Comparison of ENCODE assay signal across 1 cellular context in the genomic region with DNA sequence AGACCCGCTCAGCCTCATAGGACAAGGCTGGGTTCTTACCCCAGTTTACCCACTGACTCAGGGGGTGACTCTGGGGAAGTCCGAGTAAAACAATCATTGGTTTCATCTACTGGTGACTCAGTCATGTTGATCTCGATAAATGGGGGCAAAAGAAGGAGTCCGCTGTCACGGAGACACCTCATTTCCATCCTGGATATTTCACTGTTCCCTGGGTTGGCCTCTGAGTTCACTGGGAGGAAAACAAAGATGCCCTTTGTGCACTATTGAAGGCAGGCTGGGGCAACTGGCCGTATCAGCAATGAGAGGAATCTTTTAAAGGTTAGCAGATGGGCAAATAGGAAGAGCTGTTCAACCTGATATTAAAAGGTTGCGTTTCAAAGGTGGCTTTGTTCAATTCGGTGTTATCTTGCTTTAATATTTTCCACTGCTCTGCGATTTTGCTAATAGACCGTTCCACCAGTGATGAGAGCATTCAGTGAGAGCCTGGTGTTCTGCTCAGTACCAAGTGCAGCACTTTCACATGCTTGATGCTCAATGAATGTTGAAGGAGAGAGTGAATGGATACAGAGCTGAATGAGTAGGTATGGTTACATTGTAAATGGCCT.
TF ChIP-seq lines count a peak whose summit lies in the region.

No MANE protein-coding gene starts in this region.

TF ChIP-seq in HepG2, 621 proteins besides CTCF, POLR2A, EP300 and RAD21 (continued from another document and continues in another):
- TF ChIP-seq, protein P1, sequence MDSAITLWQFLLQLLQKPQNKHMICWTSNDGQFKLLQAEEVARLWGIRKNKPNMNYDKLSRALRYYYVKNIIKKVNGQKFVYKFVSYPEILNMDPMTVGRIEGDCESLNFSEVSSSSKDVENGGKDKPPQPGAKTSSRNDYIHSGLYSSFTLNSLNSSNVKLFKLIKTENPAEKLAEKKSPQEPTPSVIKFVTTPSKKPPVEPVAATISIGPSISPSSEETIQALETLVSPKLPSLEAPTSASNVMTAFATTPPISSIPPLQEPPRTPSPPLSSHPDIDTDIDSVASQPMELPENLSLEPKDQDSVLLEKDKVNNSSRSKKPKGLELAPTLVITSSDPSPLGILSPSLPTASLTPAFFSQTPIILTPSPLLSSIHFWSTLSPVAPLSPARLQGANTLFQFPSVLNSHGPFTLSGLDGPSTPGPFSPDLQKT (CRISPR knock-in tag; IDR thresholded peaks at IDR 0.05; ENCODE audit: borderline replicate concordance) = no peak
- TF ChIP-seq ZNF431 (CRISPR knock-in tag; IDR thresholded peaks at IDR 0.05; ENCODE audit: borderline replicate concordance, low read depth) (no peak), TCF12 (IDR thresholded peaks at IDR 0.05) (no peak), TCF12 (CRISPR knock-in tag; IDR thresholded peaks at IDR 0.05) (0 out of 2 replicates have a peak, but pooled peaks have one; percentile 42), KDM4B (CRISPR knock-in tag; IDR thresholded peaks at IDR 0.05) (no peak), GTF2F1 (IDR thresholded peaks at IDR 0.05; ENCODE audit: low read length) (no peak), HNRNPL (IDR thresholded peaks at IDR 0.05; ENCODE audit: low read depth, low read length) (no peak), ZNF660 (CRISPR knock-in tag; IDR thresholded peaks at IDR 0.05; ENCODE audit: borderline replicate concordance, low read depth) (no peak), ZNF607 (CRISPR knock-in tag; IDR thresholded peaks at IDR 0.05; ENCODE audit: borderline replicate concordance) (no peak), ATF7 (IDR thresholded peaks at IDR 0.05) (no peak), ATF7 (CRISPR knock-in tag; IDR thresholded peaks at IDR 0.05) (no peak), ZNF781 (CRISPR knock-in tag; IDR thresholded peaks at IDR 0.05; ENCODE audit: borderline replicate concordance, not compliant biosample characterization) (peak; percentile 38), NFYB (CRISPR knock-in tag; IDR thresholded peaks at IDR 0.05) (peak; percentile 10; the same call in 1 of the 2 replicates), PHF5A (CRISPR knock-in tag; IDR thresholded peaks at IDR 0.05; ENCODE audit: low read depth, unreplicated experiment) (no peak), RNF2 (conservative IDR thresholded peaks at IDR 0.05; ENCODE audit: low read depth) (no peak), ZNF501 (CRISPR knock-in tag; IDR thresholded peaks at IDR 0.05) (no peak), ZNF713 (CRISPR knock-in tag; IDR thresholded peaks at IDR 0.05) (no peak), PAWR (CRISPR knock-in tag; IDR thresholded peaks at IDR 0.05; ENCODE audit: borderline replicate concordance) (no peak), ZNF839 (CRISPR knock-in tag; IDR thresholded peaks at IDR 0.05; ENCODE audit: borderline replicate concordance) (no peak), RAD51 (IDR thresholded peaks at IDR 0.05; ENCODE audit: borderline replicate concordance) (no peak), ZNF678 (CRISPR knock-in tag; IDR thresholded peaks at IDR 0.05) (no peak), GATA4 (IDR thresholded peaks at IDR 0.05; ENCODE audit: borderline replicate concordance, low read depth) (peak; percentile 91), ZNF546 (CRISPR knock-in tag; conservative IDR thresholded peaks at IDR 0.05) (no peak), NFIB (CRISPR knock-in tag; IDR thresholded peaks at IDR 0.05; ENCODE audit: borderline replicate concordance) (no peak), ZNF367 (CRISPR knock-in tag; IDR thresholded peaks at IDR 0.05; ENCODE audit: borderline replicate concordance) (no peak), KLF9 (CRISPR knock-in tag; IDR thresholded peaks at IDR 0.05; ENCODE audit: low read depth) (no peak), MBNL3 (CRISPR knock-in tag; conservative IDR thresholded peaks at IDR 0.05) (no peak), ZNF234 (CRISPR knock-in tag; conservative IDR thresholded peaks at IDR 0.05) (no peak), HNRNPLL (IDR thresholded peaks at IDR 0.05; ENCODE audit: low read depth, low read length, poor library complexity, severe bottlenecking) (no peak), DMAP1 (CRISPR knock-in tag; IDR thresholded peaks at IDR 0.05) (no peak; the same call in 1 of the 2 replicates), ZNF264 (CRISPR knock-in tag; IDR thresholded peaks at IDR 0.05) (0 out of 2 replicates have a peak, but pooled peaks have one; percentile 81), ZNF354B (CRISPR knock-in tag; IDR thresholded peaks at IDR 0.05) (no peak)
- TF ChIP-seq, protein P2, sequence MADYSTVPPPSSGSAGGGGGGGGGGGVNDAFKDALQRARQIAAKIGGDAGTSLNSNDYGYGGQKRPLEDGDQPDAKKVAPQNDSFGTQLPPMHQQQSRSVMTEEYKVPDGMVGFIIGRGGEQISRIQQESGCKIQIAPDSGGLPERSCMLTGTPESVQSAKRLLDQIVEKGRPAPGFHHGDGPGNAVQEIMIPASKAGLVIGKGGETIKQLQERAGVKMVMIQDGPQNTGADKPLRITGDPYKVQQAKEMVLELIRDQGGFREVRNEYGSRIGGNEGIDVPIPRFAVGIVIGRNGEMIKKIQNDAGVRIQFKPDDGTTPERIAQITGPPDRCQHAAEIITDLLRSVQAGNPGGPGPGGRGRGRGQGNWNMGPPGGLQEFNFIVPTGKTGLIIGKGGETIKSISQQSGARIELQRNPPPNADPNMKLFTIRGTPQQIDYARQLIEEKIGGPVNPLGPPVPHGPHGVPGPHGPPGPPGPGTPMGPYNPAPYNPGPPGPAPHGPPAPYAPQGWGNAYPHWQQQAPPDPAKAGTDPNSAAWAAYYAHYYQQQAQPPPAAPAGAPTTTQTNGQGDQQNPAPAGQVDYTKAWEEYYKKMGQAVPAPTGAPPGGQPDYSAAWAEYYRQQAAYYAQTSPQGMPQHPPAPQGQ (CRISPR knock-in tag; IDR thresholded peaks at IDR 0.05; ENCODE audit: borderline replicate concordance) = no peak
- TF ChIP-seq, protein P3, sequence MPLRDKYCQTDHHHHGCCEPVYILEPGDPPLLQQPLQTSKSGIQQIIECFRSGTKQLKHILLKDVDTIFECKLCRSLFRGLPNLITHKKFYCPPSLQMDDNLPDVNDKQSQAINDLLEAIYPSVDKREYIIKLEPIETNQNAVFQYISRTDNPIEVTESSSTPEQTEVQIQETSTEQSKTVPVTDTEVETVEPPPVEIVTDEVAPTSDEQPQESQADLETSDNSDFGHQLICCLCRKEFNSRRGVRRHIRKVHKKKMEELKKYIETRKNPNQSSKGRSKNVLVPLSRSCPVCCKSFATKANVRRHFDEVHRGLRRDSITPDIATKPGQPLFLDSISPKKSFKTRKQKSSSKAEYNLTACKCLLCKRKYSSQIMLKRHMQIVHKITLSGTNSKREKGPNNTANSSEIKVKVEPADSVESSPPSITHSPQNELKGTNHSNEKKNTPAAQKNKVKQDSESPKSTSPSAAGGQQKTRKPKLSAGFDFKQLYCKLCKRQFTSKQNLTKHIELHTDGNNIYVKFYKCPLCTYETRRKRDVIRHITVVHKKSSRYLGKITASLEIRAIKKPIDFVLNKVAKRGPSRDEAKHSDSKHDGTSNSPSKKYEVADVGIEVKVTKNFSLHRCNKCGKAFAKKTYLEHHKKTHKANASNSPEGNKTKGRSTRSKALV (CRISPR knock-in tag; IDR thresholded peaks at IDR 0.05) = peak; percentile 64; the same call in 1 of the 2 replicates
- TF ChIP-seq, protein P4, sequence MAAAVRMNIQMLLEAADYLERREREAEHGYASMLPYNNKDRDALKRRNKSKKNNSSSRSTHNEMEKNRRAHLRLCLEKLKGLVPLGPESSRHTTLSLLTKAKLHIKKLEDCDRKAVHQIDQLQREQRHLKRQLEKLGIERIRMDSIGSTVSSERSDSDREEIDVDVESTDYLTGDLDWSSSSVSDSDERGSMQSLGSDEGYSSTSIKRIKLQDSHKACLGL (CRISPR knock-in tag; IDR thresholded peaks at IDR 0.05) = no peak
- TF ChIP-seq, protein P5, sequence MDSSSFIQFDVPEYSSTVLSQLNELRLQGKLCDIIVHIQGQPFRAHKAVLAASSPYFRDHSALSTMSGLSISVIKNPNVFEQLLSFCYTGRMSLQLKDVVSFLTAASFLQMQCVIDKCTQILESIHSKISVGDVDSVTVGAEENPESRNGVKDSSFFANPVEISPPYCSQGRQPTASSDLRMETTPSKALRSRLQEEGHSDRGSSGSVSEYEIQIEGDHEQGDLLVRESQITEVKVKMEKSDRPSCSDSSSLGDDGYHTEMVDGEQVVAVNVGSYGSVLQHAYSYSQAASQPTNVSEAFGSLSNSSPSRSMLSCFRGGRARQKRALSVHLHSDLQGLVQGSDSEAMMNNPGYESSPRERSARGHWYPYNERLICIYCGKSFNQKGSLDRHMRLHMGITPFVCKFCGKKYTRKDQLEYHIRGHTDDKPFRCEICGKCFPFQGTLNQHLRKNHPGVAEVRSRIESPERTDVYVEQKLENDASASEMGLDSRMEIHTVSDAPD (CRISPR knock-in tag; IDR thresholded peaks at IDR 0.05) = no peak; the same call in 1 of the 2 replicates
- TF ChIP-seq, protein P6, sequence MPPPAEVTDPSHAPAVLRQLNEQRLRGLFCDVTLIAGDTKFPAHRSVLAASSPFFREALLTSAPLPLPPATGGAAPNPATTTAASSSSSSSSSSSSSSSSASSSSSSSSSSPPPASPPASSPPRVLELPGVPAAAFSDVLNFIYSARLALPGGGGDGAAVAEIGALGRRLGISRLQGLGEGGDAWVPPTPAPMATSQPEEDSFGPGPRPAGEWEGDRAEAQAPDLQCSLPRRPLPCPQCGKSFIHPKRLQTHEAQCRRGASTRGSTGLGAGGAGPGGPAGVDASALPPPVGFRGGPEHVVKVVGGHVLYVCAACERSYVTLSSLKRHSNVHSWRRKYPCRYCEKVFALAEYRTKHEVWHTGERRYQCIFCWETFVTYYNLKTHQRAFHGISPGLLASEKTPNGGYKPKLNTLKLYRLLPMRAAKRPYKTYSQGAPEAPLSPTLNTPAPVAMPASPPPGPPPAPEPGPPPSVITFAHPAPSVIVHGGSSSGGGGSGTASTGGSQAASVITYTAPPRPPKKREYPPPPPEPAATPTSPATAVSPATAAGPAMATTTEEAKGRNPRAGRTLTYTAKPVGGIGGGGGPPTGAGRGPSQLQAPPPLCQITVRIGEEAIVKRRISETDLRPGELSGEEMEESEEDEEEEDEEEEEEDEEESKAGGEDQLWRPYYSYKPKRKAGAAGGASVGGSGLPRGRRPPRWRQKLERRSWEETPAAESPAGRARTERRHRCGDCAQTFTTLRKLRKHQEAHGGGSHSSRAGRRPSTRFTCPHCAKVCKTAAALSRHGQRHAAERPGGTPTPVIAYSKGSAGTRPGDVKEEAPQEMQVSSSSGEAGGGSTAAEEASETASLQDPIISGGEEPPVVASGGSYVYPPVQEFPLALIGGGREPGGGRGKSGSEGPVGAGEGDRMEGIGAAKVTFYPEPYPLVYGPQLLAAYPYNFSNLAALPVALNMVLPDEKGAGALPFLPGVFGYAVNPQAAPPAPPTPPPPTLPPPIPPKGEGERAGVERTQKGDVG (CRISPR knock-in tag; IDR thresholded peaks at IDR 0.05; ENCODE audit: borderline replicate concordance) = no peak
- TF ChIP-seq, protein P7, sequence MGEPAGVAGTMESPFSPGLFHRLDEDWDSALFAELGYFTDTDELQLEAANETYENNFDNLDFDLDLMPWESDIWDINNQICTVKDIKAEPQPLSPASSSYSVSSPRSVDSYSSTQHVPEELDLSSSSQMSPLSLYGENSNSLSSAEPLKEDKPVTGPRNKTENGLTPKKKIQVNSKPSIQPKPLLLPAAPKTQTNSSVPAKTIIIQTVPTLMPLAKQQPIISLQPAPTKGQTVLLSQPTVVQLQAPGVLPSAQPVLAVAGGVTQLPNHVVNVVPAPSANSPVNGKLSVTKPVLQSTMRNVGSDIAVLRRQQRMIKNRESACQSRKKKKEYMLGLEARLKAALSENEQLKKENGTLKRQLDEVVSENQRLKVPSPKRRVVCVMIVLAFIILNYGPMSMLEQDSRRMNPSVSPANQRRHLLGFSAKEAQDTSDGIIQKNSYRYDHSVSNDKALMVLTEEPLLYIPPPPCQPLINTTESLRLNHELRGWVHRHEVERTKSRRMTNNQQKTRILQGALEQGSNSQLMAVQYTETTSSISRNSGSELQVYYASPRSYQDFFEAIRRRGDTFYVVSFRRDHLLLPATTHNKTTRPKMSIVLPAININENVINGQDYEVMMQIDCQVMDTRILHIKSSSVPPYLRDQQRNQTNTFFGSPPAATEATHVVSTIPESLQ (CRISPR knock-in tag; conservative IDR thresholded peaks at IDR 0.05) = no peak
- TF ChIP-seq, protein P8, sequence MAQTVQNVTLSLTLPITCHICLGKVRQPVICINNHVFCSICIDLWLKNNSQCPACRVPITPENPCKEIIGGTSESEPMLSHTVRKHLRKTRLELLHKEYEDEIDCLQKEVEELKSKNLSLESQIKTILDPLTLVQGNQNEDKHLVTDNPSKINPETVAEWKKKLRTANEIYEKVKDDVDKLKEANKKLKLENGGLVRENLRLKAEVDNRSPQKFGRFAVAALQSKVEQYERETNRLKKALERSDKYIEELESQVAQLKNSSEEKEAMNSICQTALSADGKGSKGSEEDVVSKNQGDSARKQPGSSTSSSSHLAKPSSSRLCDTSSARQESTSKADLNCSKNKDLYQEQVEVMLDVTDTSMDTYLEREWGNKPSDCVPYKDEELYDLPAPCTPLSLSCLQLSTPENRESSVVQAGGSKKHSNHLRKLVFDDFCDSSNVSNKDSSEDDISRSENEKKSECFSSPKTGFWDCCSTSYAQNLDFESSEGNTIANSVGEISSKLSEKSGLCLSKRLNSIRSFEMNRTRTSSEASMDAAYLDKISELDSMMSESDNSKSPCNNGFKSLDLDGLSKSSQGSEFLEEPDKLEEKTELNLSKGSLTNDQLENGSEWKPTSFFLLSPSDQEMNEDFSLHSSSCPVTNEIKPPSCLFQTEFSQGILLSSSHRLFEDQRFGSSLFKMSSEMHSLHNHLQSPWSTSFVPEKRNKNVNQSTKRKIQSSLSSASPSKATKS (CRISPR knock-in tag; IDR thresholded peaks at IDR 0.05) = no peak
- TF ChIP-seq, protein P9, sequence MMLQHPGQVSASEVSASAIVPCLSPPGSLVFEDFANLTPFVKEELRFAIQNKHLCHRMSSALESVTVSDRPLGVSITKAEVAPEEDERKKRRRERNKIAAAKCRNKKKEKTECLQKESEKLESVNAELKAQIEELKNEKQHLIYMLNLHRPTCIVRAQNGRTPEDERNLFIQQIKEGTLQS (CRISPR knock-in tag; IDR thresholded peaks at IDR 0.05) = peak; percentile 79
- TF ChIP-seq, protein P10, sequence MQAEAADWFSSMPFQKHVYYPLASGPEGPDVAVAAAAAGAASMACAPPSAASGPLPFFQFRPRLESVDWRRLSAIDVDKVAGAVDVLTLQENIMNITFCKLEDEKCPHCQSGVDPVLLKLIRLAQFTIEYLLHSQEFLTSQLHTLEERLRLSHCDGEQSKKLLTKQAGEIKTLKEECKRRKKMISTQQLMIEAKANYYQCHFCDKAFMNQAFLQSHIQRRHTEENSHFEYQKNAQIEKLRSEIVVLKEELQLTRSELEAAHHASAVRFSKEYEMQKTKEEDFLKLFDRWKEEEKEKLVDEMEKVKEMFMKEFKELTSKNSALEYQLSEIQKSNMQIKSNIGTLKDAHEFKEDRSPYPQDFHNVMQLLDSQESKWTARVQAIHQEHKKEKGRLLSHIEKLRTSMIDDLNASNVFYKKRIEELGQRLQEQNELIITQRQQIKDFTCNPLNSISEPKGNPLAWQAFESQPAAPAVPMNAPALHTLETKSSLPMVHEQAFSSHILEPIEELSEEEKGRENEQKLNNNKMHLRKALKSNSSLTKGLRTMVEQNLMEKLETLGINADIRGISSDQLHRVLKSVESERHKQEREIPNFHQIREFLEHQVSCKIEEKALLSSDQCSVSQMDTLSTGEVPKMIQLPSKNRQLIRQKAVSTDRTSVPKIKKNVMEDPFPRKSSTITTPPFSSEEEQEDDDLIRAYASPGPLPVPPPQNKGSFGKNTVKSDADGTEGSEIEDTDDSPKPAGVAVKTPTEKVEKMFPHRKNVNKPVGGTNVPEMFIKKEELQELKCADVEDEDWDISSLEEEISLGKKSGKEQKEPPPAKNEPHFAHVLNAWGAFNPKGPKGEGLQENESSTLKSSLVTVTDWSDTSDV (CRISPR knock-in tag; IDR thresholded peaks at IDR 0.05) = no peak
- TF ChIP-seq, protein P11, sequence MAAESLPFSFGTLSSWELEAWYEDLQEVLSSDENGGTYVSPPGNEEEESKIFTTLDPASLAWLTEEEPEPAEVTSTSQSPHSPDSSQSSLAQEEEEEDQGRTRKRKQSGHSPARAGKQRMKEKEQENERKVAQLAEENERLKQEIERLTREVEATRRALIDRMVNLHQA (CRISPR knock-in tag; IDR thresholded peaks at IDR 0.05) = no peak
